ENCODE assay signal across 24 cellular contexts in genomic region chr6:15519681-15520080, GRCh38.
DNase-seq lines count a peak whose midpoint lies in the region; ATAC-seq, FAIRE-seq and TF ChIP-seq lines count a peak whose summit lies in the region.
"Had no signal": no experiment of that assay in that cellular context is flagged by ENCODE, and none has a peak within 500 bp of the region (broad histone marks: within the 10 kb centered on the region; RNA-seq: fewer than 3 reads in every experiment).

No MANE protein-coding gene starts in this region.

- H3K27me3 Mint-ChIP-seq in stimulated activated naive CD8-positive, alpha-beta T cell treated with anti-CD3 and anti-CD28 coated beads, Interleukin-15, Interleukin-2, amounts not matched to agents 100 ng/mL and 50 ng/mL, for 24 hours: no peaks in the 10 kb centered on the region
- no peaks in the 10 kb centered on the region for H3K27me3 Mint-ChIP-seq in stimulated activated naive CD8-positive, alpha-beta T cell treated with anti-CD3 and anti-CD28 coated beads, Interleukin-15, amount 100 ng/mL, for 72 hours
- H3K27me3 Mint-ChIP-seq in WTC11 (ENCODE audit: low read depth): no peaks in the 10 kb centered on the region
- H3K27me3 Mint-ChIP-seq in natural killer cell treated with Interleukin-12 subunit alpha and Interleukin-12 subunit beta and Interleukin-15 and Interleukin-18, amount 100 ng/mL, for 72 hours: no peaks in the 10 kb centered on the region
- H3K27me3 Mint-ChIP-seq: IgD-negative memory B cell had no signal

- H3K4me1 ChIP-seq in left ventricle myocardium inferior: peaks cover 42% of the 10 kb centered on the region
- peaks cover 14 to 22% of the 10 kb centered on the region in 2 donors for H3K4me1 ChIP-seq in kidney (ENCODE audit: control insufficient read depth in 1 of 2, insufficient read depth in 1 of 2, low read depth in 1 of 2, low read length in 2 of 2)

- H3K4me3 Mint-ChIP-seq in stimulated activated naive CD8-positive, alpha-beta T cell treated with anti-CD3 and anti-CD28 coated beads, Interleukin-15, Interleukin-2, amounts not matched to agents 100 ng/mL and 50 ng/mL, for 24 hours: no peak overlapping the region
- no peak overlapping the region for H3K4me3 Mint-ChIP-seq in stimulated activated naive CD8-positive, alpha-beta T cell treated with anti-CD3 and anti-CD28 coated beads, Interleukin-15, amount 100 ng/mL, for 72 hours
- H3K4me3 Mint-ChIP-seq in WTC11: no peak overlapping the region
- H3K4me3 Mint-ChIP-seq in natural killer cell treated with Interleukin-12 subunit alpha and Interleukin-12 subunit beta and Interleukin-15 and Interleukin-18, amount 100 ng/mL, for 72 hours: no peak overlapping the region
- H3K4me3 Mint-ChIP-seq: CD8-positive, alpha-beta memory T cell; IgD-negative memory B cell had no signal

- CTCF ChIA-PET in WTC11 (lab: Charles Lee): interaction anchor here (1.0 kb wide), 1 partner anchor 8 kb away, joined by 3 read pairs; no protein-coding TSS in a partner anchor

- FAIRE-seq in kidney (lab: Jason Lieb, UNC): no peak
- FAIRE-seq: G401.6, GM19239 had no signal

- H3K27ac Mint-ChIP-seq in stimulated activated naive CD8-positive, alpha-beta T cell treated with anti-CD3 and anti-CD28 coated beads, Interleukin-15, Interleukin-2, amounts not matched to agents 100 ng/mL and 50 ng/mL, for 24 hours: peak overlapping the region; percentile 57
- H3K27ac Mint-ChIP-seq in stimulated activated naive CD8-positive, alpha-beta T cell treated with anti-CD3 and anti-CD28 coated beads, Interleukin-15, amount 100 ng/mL, for 72 hours: peak overlapping the region in 1 of 2 donors; percentile 87
- peak overlapping the region; percentile 28 for H3K27ac Mint-ChIP-seq in WTC11
- peak overlapping the region; percentile 64 to 72 for H3K27ac Mint-ChIP-seq in natural killer cell treated with Interleukin-12 subunit alpha and Interleukin-12 subunit beta and Interleukin-15 and Interleukin-18, amount 100 ng/mL, for 72 hours

- POLR2A ChIA-PET in WTC11 (lab: Charles Lee): no interaction called here

- intact Hi-C loops in left ventricle myocardium inferior (cut with micrococcal nuclease) (no loop called here), kidney (cut with DNase I) (no loop called here)

- H3K36me3 Mint-ChIP-seq in stimulated activated naive CD8-positive, alpha-beta T cell treated with anti-CD3 and anti-CD28 coated beads, Interleukin-15, Interleukin-2, amounts not matched to agents 100 ng/mL and 50 ng/mL, for 24 hours (ENCODE audit: low read depth): peaks cover 80% of the 10 kb centered on the region
- H3K36me3 Mint-ChIP-seq in WTC11: peaks cover 90% of the 10 kb centered on the region
- peaks cover 14% of the 10 kb centered on the region for H3K36me3 Mint-ChIP-seq in natural killer cell treated with Interleukin-12 subunit alpha and Interleukin-12 subunit beta and Interleukin-15 and Interleukin-18, amount 100 ng/mL, for 72 hours

- H3K4me3 ChIP-seq in left ventricle myocardium inferior (no peak overlapping the region), kidney (ENCODE audit: low read length in 2 of 2) (no peak overlapping the region)
- H3K4me3 ChIP-seq: heart left ventricle, smooth muscle cell, thoracic aorta had no signal

- no peak overlapping the region for H3K9ac ChIP-seq in kidney (ENCODE audit: low read length in 2 of 2)

- no peak for ATAC-seq in stimulated activated naive CD8-positive, alpha-beta T cell treated with anti-CD3 and anti-CD28 coated beads, Interleukin-15, amount 100 ng/mL, for 72 hours
- ATAC-seq in WTC11 (no peak), HG03196 (IDR thresholded peaks at IDR 0.05; ENCODE audit: unreplicated experiment) (no peak)
- no peak for ATAC-seq in natural killer cell treated with Interleukin-12 subunit alpha and Interleukin-12 subunit beta and Interleukin-15 and Interleukin-18, amount 100 ng/mL, for 72 hours
- ATAC-seq: heart left ventricle had no signal

- peaks cover 89% of the 10 kb centered on the region for H3K36me3 ChIP-seq in left ventricle myocardium inferior
- peaks cover 3 to 30% of the 10 kb centered on the region in 2 donors for H3K36me3 ChIP-seq in kidney (ENCODE audit: control insufficient read depth in 1 of 2, insufficient read depth in 2 of 2, low read length in 2 of 2)

- no peak for DNase-seq in stimulated activated naive CD8-positive, alpha-beta T cell treated with anti-CD3 and anti-CD28 coated beads, Interleukin-15, amount 100 ng/mL, for 72 hours
- DNase-seq in WTC11 (ENCODE audit: low spot score) (no peak), left ventricle myocardium inferior (no peak), kidney (no peak)
- no peak for DNase-seq in natural killer cell treated with Interleukin-12 subunit alpha and Interleukin-12 subunit beta and Interleukin-15 and Interleukin-18, amount 100 ng/mL, for 72 hours (ENCODE audit: low spot score)
- DNase-seq: activated T-cell treated with anti-CD3 and anti-CD28 coated beads, Interleukin-2, amount 50 U/mL, for 1 hour; CD8-positive, alpha-beta memory T cell; cerebellar nuclear complex; heart left ventricle; mammary epithelial cell; NCI-H1092 treated with DMSO at 0.1 percent for 48 hours; NCI-H226; NCI-H748 treated with DMSO at 0.1 percent for 48 hours; stimulated activated CD4-positive, alpha-beta T cell treated with anti-CD3 and anti-CD28 coated beads, Interleukin-2, amount 100 ng/mL, for 48 hours; stimulated activated naive CD4-positive, alpha-beta T cell; T-helper 2 cell had no signal

- no peaks in the 10 kb centered on the region for H3K27me3 ChIP-seq in left ventricle myocardium inferior (ENCODE audit: low read depth)
- H3K27me3 ChIP-seq: heart left ventricle had no signal

- H3K4me1 Mint-ChIP-seq in stimulated activated naive CD8-positive, alpha-beta T cell treated with anti-CD3 and anti-CD28 coated beads, Interleukin-15, Interleukin-2, amounts not matched to agents 100 ng/mL and 50 ng/mL, for 24 hours (ENCODE audit: low read depth): peaks cover 13% of the 10 kb centered on the region
- H3K4me1 Mint-ChIP-seq in stimulated activated naive CD8-positive, alpha-beta T cell treated with anti-CD3 and anti-CD28 coated beads, Interleukin-15, amount 100 ng/mL, for 72 hours: peaks cover 22% of the 10 kb centered on the region
- peaks cover 29% of the 10 kb centered on the region for H3K4me1 Mint-ChIP-seq in WTC11
- peaks cover 41 to 45% of the 10 kb centered on the region in 2 donors for H3K4me1 Mint-ChIP-seq in natural killer cell treated with Interleukin-12 subunit alpha and Interleukin-12 subunit beta and Interleukin-15 and Interleukin-18, amount 100 ng/mL, for 72 hours (ENCODE audit: low read depth in 2 of 2)
- H3K4me1 Mint-ChIP-seq: IgD-negative memory B cell had no signal

- no peaks in the 10 kb centered on the region for H3K9me3 Mint-ChIP-seq in stimulated activated naive CD8-positive, alpha-beta T cell treated with anti-CD3 and anti-CD28 coated beads, Interleukin-15, Interleukin-2, amounts not matched to agents 100 ng/mL and 50 ng/mL, for 24 hours
- no peaks in the 10 kb centered on the region for H3K9me3 Mint-ChIP-seq in stimulated activated naive CD8-positive, alpha-beta T cell treated with anti-CD3 and anti-CD28 coated beads, Interleukin-15, amount 100 ng/mL, for 72 hours
- peaks cover 8% of the 10 kb centered on the region for H3K9me3 Mint-ChIP-seq in WTC11
- no peaks in the 10 kb centered on the region for H3K9me3 Mint-ChIP-seq in natural killer cell treated with Interleukin-12 subunit alpha and Interleukin-12 subunit beta and Interleukin-15 and Interleukin-18, amount 100 ng/mL, for 72 hours
- H3K9me3 Mint-ChIP-seq: CD8-positive, alpha-beta memory T cell; IgD-negative memory B cell had no signal

- no peak overlapping the region for H3K27ac ChIP-seq in left ventricle myocardium inferior (replicated peaks)
- H3K27ac ChIP-seq in kidney (ENCODE audit: low read depth in 2 of 2, low read length in 2 of 2): no peak overlapping the region
- H3K27ac ChIP-seq: heart left ventricle, thoracic aorta, VCaP had no signal

- no peak for TF ChIP-seq CTCF in WTC11 (IDR thresholded peaks at IDR 0.05)
- TF ChIP-seq CTCF in left ventricle myocardium inferior (IDR thresholded peaks at IDR 0.05; ENCODE audit: borderline replicate concordance): no peak
- TF ChIP-seq CTCF in kidney (IDR thresholded peaks at IDR 0.05; ENCODE audit: borderline replicate concordance, extremely low read depth, insufficient read depth): no peak

- H3K9me3 ChIP-seq in left ventricle myocardium inferior (replicated peaks) (no peaks in the 10 kb centered on the region), kidney (ENCODE audit: control insufficient read depth in 1 of 2, low read length in 2 of 2) (no peaks in the 10 kb centered on the region)
- H3K9me3 ChIP-seq: heart left ventricle, thoracic aorta had no signal

TF ChIP-seq in WTC11, 78 proteins besides CTCF, POLR2A, EP300 and RAD21:
- no peak for TF ChIP-seq NR3C1 (CRISPR knock-in tag; conservative IDR thresholded peaks at IDR 0.05; ENCODE audit: low read depth)
- TF ChIP-seq, protein P1, sequence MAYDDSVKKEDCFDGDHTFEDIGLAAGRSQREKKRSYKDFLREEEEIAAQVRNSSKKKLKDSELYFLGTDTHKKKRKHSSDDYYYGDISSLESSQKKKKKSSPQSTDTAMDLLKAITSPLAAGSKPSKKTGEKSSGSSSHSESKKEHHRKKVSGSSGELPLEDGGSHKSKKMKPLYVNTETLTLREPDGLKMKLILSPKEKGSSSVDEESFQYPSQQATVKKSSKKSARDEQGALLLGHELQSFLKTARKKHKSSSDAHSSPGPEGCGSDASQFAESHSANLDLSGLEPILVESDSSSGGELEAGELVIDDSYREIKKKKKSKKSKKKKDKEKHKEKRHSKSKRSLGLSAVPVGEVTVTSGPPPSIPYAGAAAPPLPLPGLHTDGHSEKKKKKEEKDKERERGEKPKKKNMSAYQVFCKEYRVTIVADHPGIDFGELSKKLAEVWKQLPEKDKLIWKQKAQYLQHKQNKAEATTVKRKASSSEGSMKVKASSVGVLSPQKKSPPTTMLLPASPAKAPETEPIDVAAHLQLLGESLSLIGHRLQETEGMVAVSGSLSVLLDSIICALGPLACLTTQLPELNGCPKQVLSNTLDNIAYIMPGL (CRISPR knock-in tag; IDR thresholded peaks at IDR 0.05): no peak
- TF ChIP-seq ZNF416 (CRISPR knock-in tag; IDR thresholded peaks at IDR 0.05): no peak
- TF ChIP-seq NR2C2 (CRISPR knock-in tag; IDR thresholded peaks at IDR 0.05): no peak
- TF ChIP-seq GABPB1 (CRISPR knock-in tag; IDR thresholded peaks at IDR 0.05): no peak
